ENCODE assay signal across 4 cellular contexts in genomic region chr12:6716031-6716873, GRCh38. TPM values are rescaled to one million over a fixed set of nuclear protein-coding genes. Genes with fewer than 3 reads are reported as not detected.
"Had no signal": no experiment of that assay in that cellular context is flagged by ENCODE, and none has a peak within 500 bp of the region (broad histone marks: within the 10 kb centered on the region; RNA-seq: fewer than 3 reads in every experiment).

No MANE protein-coding gene starts in this region.

RNA-seq across cellular contexts. Expression of gene PIANP, which starts 15.6 kb away (rescaled TPM):
- total RNA-seq: MCF 10A, NCI-H460, PC-9, SK-MEL-5 had no signal
